ENCODE assay signal across 25 cellular contexts in genomic region chrX:46935295-46935694, GRCh38.
"Had no signal": no experiment of that assay in that cellular context is flagged by ENCODE, and none has a peak within 500 bp of the region (broad histone marks: within the 10 kb centered on the region; RNA-seq: fewer than 3 reads in every experiment).

No MANE protein-coding gene starts in this region.

- H3K27me3 ChIP-seq: neutrophil, right atrium auricular region, sigmoid colon, tibial nerve, upper lobe of right lung, uterus had no signal

- ATAC-seq: mucosa of descending colon; natural killer cell treated with Interleukin-12 subunit alpha and Interleukin-12 subunit beta and Interleukin-15 and Interleukin-18, amount 100 ng/mL, for 72 hours; stimulated activated effector memory CD8-positive, alpha-beta T cell treated with anti-CD3 and anti-CD28 coated beads, Interleukin-12 subunit alpha, Interleukin-12 subunit beta, amount 100 ng/mL, for 72 hours; upper lobe of right lung had no signal

- H3K4me1 Mint-ChIP-seq: immature natural killer cell; stimulated activated effector memory CD8-positive, alpha-beta T cell treated with anti-CD3 and anti-CD28 coated beads, Interleukin-12 subunit alpha, Interleukin-12 subunit beta, amount 100 ng/mL, for 72 hours had no signal

- FAIRE-seq: frontal cortex had no signal

- H3K27ac Mint-ChIP-seq: immature natural killer cell; mesothelial cell of epicardium; natural killer cell treated with Interleukin-12 subunit alpha and Interleukin-12 subunit beta and Interleukin-15 and Interleukin-18, amount 100 ng/mL, for 72 hours; stimulated activated effector memory CD8-positive, alpha-beta T cell treated with anti-CD3 and anti-CD28 coated beads, Interleukin-12 subunit alpha, Interleukin-12 subunit beta, amount 100 ng/mL, for 72 hours; stimulated activated naive CD8-positive, alpha-beta T cell treated with anti-CD3 and anti-CD28 coated beads, Interleukin-15, Interleukin-2, amounts not matched to agents 100 ng/mL and 50 ng/mL, for 24 hours had no signal

- H3K36me3 ChIP-seq: neutrophil, prostate gland, right atrium auricular region, sigmoid colon, thoracic aorta, tibial nerve, upper lobe of right lung, uterus had no signal

- H3K4me3 ChIP-seq: dorsolateral prefrontal cortex, lung, mucosa of descending colon, prostate gland, right atrium auricular region, sigmoid colon, thoracic aorta, tibial nerve, upper lobe of right lung, uterus had no signal

- H3K27me3 Mint-ChIP-seq: naive B cell; stimulated activated naive CD8-positive, alpha-beta T cell treated with anti-CD3 and anti-CD28 coated beads, Interleukin-15, Interleukin-2, amounts not matched to agents 100 ng/mL and 50 ng/mL, for 24 hours had no signal

- H3K27ac ChIP-seq: dorsolateral prefrontal cortex, neutrophil, prostate gland, right atrium auricular region, sigmoid colon, thoracic aorta, tibial nerve, upper lobe of right lung, uterus had no signal

- H3K9me3 ChIP-seq: mucosa of descending colon, neutrophil, prostate gland, sigmoid colon, thoracic aorta, tibial nerve, upper lobe of right lung, uterus had no signal

- DNase-seq: dorsolateral prefrontal cortex; effector CD4-positive, alpha-beta T cell; hypothalamus; immature natural killer cell; islet precursor cell; mesenchymal stem cell; mucosa of descending colon; naive B cell; sigmoid colon; stimulated activated CD4-positive, alpha-beta T cell treated with anti-CD3 and anti-CD28 coated beads, Interleukin-2, amount 100 ng/mL, for 24 hours; stimulated activated CD4-positive, alpha-beta T cell treated with anti-CD3 and anti-CD28 coated beads, Interleukin-4, amount 100 ng/mL, for 24 hours; upper lobe of right lung; uterus had no signal

- H3K4me1 ChIP-seq: prostate gland, right atrium auricular region, sigmoid colon, tibial nerve, upper lobe of right lung, uterus had no signal

- H3K36me3 Mint-ChIP-seq: immature natural killer cell; naive B cell; natural killer cell treated with Interleukin-12 subunit alpha and Interleukin-12 subunit beta and Interleukin-15 and Interleukin-18, amount 100 ng/mL, for 72 hours; stimulated activated effector memory CD8-positive, alpha-beta T cell treated with anti-CD3 and anti-CD28 coated beads, Interleukin-12 subunit alpha, Interleukin-12 subunit beta, amount 100 ng/mL, for 72 hours had no signal

- H3K9me3 Mint-ChIP-seq: immature natural killer cell; natural killer cell treated with Interleukin-12 subunit alpha and Interleukin-12 subunit beta and Interleukin-15 and Interleukin-18, amount 100 ng/mL, for 72 hours; stimulated activated effector memory CD8-positive, alpha-beta T cell treated with anti-CD3 and anti-CD28 coated beads, Interleukin-12 subunit alpha, Interleukin-12 subunit beta, amount 100 ng/mL, for 72 hours; stimulated activated naive CD8-positive, alpha-beta T cell treated with anti-CD3 and anti-CD28 coated beads, Interleukin-15, Interleukin-2, amounts not matched to agents 100 ng/mL and 50 ng/mL, for 24 hours had no signal

- H3K4me3 Mint-ChIP-seq: immature natural killer cell; mesothelial cell of epicardium; natural killer cell treated with Interleukin-12 subunit alpha and Interleukin-12 subunit beta and Interleukin-15 and Interleukin-18, amount 100 ng/mL, for 72 hours; neural crest cell; stimulated activated effector memory CD8-positive, alpha-beta T cell treated with anti-CD3 and anti-CD28 coated beads, Interleukin-12 subunit alpha, Interleukin-12 subunit beta, amount 100 ng/mL, for 72 hours; stimulated activated naive CD8-positive, alpha-beta T cell treated with anti-CD3 and anti-CD28 coated beads, Interleukin-15, Interleukin-2, amounts not matched to agents 100 ng/mL and 50 ng/mL, for 24 hours had no signal
